Comparison of ENCODE assay signal across 9 cellular contexts in the genomic region with DNA sequence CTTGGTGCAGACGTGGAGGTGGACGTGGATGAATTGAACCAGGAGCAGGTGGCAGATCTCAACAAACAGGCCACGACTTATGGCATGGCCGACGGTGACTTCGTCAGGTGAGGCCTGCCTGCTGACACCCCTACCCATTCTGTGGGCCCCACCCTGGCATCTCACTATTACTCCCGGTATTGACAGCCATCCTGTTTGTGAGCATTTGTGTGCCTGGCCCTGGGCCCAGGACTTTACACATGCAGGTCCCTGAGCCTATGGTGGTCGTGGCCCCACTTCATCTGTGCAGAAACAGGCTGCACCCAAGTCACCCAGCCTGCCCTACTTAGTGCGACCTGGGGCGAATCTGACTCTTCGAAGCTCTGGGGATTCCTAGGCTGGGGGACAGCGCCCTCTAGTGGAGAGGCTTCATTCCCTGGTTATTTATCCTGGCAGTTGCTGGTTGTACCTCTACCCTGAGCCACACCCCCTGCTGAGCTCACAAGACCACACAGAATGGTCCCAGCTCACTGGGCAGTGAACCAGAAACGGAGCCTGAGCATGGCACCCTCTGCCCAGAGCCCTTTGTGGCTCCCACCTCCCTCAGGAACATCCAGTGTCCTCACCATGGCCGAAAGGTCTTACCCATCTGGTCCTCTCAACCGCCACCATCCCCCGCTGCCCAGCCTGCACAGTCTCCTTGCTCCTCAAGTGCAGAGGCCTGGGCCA. TPM values are rescaled to one million over a fixed set of nuclear protein-coding genes. Genes with fewer than 3 reads are reported as not detected.
DNase-seq lines count a peak whose midpoint lies in the region; ATAC-seq and TF ChIP-seq lines count a peak whose summit lies in the region.
"Had no signal": no experiment of that assay in that cellular context is flagged by ENCODE, and none has a peak within 500 bp of the region (broad histone marks: within the 10 kb centered on the region; RNA-seq: fewer than 3 reads in every experiment).

No MANE protein-coding gene starts in this region.

- no peak overlapping the region for H3K27ac ChIP-seq in endodermal cell (ENCODE audit: low read depth, low read length)

- H3K27me3 Mint-ChIP-seq in endodermal cell (ENCODE audit: insufficient read depth) = no peaks in the 10 kb centered on the region

- H3K4me1 Mint-ChIP-seq in endodermal cell = peaks cover 2% of the 10 kb centered on the region

- H3K4me1 ChIP-seq in endodermal cell (ENCODE audit: control insufficient read depth, insufficient read depth, low read length) = no peaks in the 10 kb centered on the region
- H3K4me1 ChIP-seq in mucosa of descending colon (ENCODE audit: low read depth) = no peaks in the 10 kb centered on the region

- ATAC-seq in HG03280 (IDR thresholded peaks at IDR 0.05; ENCODE audit: unreplicated experiment) = peak; percentile 62
- ATAC-seq in mucosa of descending colon = peak; percentile 93
- no peak for ATAC-seq in HG02678 (IDR thresholded peaks at IDR 0.05; ENCODE audit: unreplicated experiment)

- H3K4me3 ChIP-seq in endodermal cell (ENCODE audit: low read length) = no peak overlapping the region
- H3K4me3 ChIP-seq in mucosa of descending colon = no peak overlapping the region

- H3K36me3 ChIP-seq in endodermal cell (ENCODE audit: control insufficient read depth, insufficient read depth, low read length) (peaks cover 75% of the 10 kb centered on the region), mucosa of descending colon (ENCODE audit: low read depth) (peaks cover 25% of the 10 kb centered on the region)

- H3K27ac Mint-ChIP-seq in endodermal cell = peak overlapping the region; percentile 81
- H3K27ac Mint-ChIP-seq: T-helper 1 cell treated with Interleukin-12 subunit alpha and Interleukin-12 subunit beta and Interleukin-4 antibody, amounts not matched to agents 30 μg/mL and 1 μg/mL, for 36 hours had no signal

- H3K9me3 Mint-ChIP-seq in endodermal cell = no peaks in the 10 kb centered on the region
- H3K9me3 Mint-ChIP-seq: T-helper 1 cell treated with Interleukin-12 subunit alpha and Interleukin-12 subunit beta and Interleukin-4 antibody, amounts not matched to agents 30 μg/mL and 1 μg/mL, for 36 hours had no signal

- WGBS in endodermal cell (ENCODE audit: insufficient coverage in 1 of 2, insufficient read length in 1 of 2), 2 experiments = 77 to 83% methylated on average over 8 to 16 of the region's 16 CpGs

- H3K27me3 ChIP-seq in endodermal cell (ENCODE audit: control insufficient read depth, insufficient read depth, low read length, poor library complexity, severe bottlenecking) = no peaks in the 10 kb centered on the region

- intact Hi-C loops in mucosa of descending colon (cut with DNase I, micrococcal nuclease) = no loop called here

- no peaks in the 10 kb centered on the region for H3K9me3 ChIP-seq in endodermal cell (ENCODE audit: control insufficient read depth, low read length)
- H3K9me3 ChIP-seq in mucosa of descending colon = no peaks in the 10 kb centered on the region

- H3K9ac ChIP-seq in endodermal cell (ENCODE audit: extremely low read depth, low read length, poor library complexity, severe bottlenecking) = no peak overlapping the region

- H3K4me3 Mint-ChIP-seq in endodermal cell = no peak overlapping the region
- H3K4me3 Mint-ChIP-seq: T-helper 1 cell treated with Interleukin-12 subunit alpha and Interleukin-12 subunit beta and Interleukin-4 antibody, amounts not matched to agents 30 μg/mL and 1 μg/mL, for 36 hours had no signal

- peaks cover 72% of the 10 kb centered on the region for H3K36me3 Mint-ChIP-seq in endodermal cell (ENCODE audit: low read depth)

- TF ChIP-seq CTCF in endodermal cell (conservative IDR thresholded peaks at IDR 0.05) (peak; percentile 92), mucosa of descending colon (IDR thresholded peaks at IDR 0.05) (peak; percentile 79)

- DNase-seq in D341Med (ENCODE audit: low spot score) (peak; percentile 87), NOMO-1 treated with dmso at 0.1 percent for 144 hours (lab: John Stamatoyannopoulos, UW; ENCODE audit: unreplicated experiment) (peak; percentile 53), endodermal cell (peak; percentile 98), mucosa of descending colon (peak in 2 of 3 donors; percentile 84 to 94)
- DNase-seq in activated CD8-positive, alpha-beta memory T cell treated with anti-CD3 and anti-CD28 coated beads, Interleukin-2, amount 50 U/mL, for 1 hour (ENCODE audit: extremely low read depth) = peak; percentile 54
- DNase-seq in stimulated activated CD8-positive, alpha-beta memory T cell treated with anti-CD3 and anti-CD28 coated beads, Interleukin-4, amount 100 ng/mL, for 4 hours (ENCODE audit: low read depth in 2 of 2, low spot score in 1 of 2) = peak; percentile 64 to 77

RNA-seq across cellular contexts. Expression of gene ZNF296, which starts 16.9 kb away (rescaled TPM):
- total RNA-seq in endodermal cell (1 to 10 TPM; 2.1 to 8.5 TPM), mucosa of descending colon (1 to 10 TPM; 2.8 to 5.0 (median 4.9) TPM)
- 1.2 TPM for polyA plus RNA-seq in endodermal cell (2013, experiment 1 of 2)
- polyA plus RNA-seq in endodermal cell (2013, experiment 2 of 2) = 1.1 TPM

RNA-seq across cellular contexts. Expression of gene GEMIN7, which starts 19.6 kb away (rescaled TPM):
- total RNA-seq in endodermal cell (10 to 100 TPM; 56.3 to 56.6 TPM), mucosa of descending colon (10 to 100 TPM; 14.4 to 22.6 (median 21.8) TPM)
- 36.7 TPM for polyA plus RNA-seq in endodermal cell (2013, experiment 1 of 2)
- polyA plus RNA-seq in endodermal cell (2013, experiment 2 of 2) = 36.0 TPM

RNA-seq across cellular contexts. Expression of gene CLASRP, which starts 20.6 kb away (rescaled TPM):
- 10 to 100 TPM; 67.1 to 90.3 TPM for total RNA-seq in endodermal cell
- 82.3 TPM for polyA plus RNA-seq in endodermal cell (2013, experiment 1 of 2)
- polyA plus RNA-seq in endodermal cell (2013, experiment 2 of 2) = 65.2 TPM
- 100 to 1,000 TPM in 1 of 3 donors, 10 to 100 TPM in 2; 79.4 to 113 (median 93.2) TPM for total RNA-seq in mucosa of descending colon

RNA-seq across cellular contexts. Expression of gene PPP1R37, which starts 33.6 kb away (rescaled TPM):
- total RNA-seq in endodermal cell (10 to 100 TPM; 23.6 to 32.5 TPM), mucosa of descending colon (10 to 100 TPM; 27.2 to 33.6 (median 31.7) TPM)
- 22.4 TPM for polyA plus RNA-seq in endodermal cell (2013, experiment 1 of 2)
- 20.6 TPM for polyA plus RNA-seq in endodermal cell (2013, experiment 2 of 2)

RNA-seq across cellular contexts. Expression of gene RELB, which starts 58.1 kb away (rescaled TPM):
- total RNA-seq in endodermal cell (10 to 100 TPM in 1 of 2 donors, 1 to 10 TPM in 1; 9.5 to 14.5 TPM), mucosa of descending colon (10 to 100 TPM; 20.9 to 30.3 (median 21.1) TPM)
- polyA plus RNA-seq in endodermal cell (2013, experiment 1 of 2) = 4.8 TPM
- 3.7 TPM for polyA plus RNA-seq in endodermal cell (2013, experiment 2 of 2)
